In the genomic region with DNA sequence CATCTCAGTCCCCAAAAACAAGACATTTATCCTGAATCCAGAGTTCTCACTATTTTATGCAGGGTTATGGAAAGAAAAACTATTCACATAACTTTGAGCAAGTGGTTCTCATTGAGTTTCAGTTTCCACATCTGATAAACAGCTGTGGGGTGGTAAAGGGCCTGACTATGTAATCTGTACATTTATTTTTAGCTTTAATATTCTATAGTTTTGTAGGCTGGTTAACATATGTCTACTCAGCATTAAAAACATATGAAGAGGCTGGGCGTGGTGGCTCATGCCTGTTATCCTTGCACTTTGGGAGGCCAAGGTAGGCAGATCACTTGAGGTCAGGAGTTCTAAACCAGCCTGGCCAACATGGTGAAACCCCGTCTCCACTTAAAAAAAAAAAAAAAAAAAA, we compare ENCODE assay signal across 23 cellular contexts.
"Had no signal": no experiment of that assay in that cellular context is flagged by ENCODE, and none has a peak within 500 bp of the region (broad histone marks: within the 10 kb centered on the region; RNA-seq: fewer than 3 reads in every experiment).

No MANE protein-coding gene starts in this region.

- ATAC-seq: Panc1, PC-3, Right ventricle myocardium inferior, SK-N-SH treated with all-trans-retinoic acid at 6 μM for 48 hours had no signal

- H3K4me1 ChIP-seq: SJCRH30 had no signal

- H3K27ac ChIP-seq: SJCRH30 had no signal

- H3K36me3 ChIP-seq: MG63, SJCRH30 had no signal

- H3K27me3 ChIP-seq: MG63, SJCRH30 had no signal

- H3K4me3 ChIP-seq: MG63, SJCRH30 had no signal

- H3K9me3 ChIP-seq: MG63, SJCRH30 had no signal

- DNase-seq: Karpas-422; KG1; MG63; NCI-H1092 treated with DMSO at 0.1 percent for 48 hours; NCI-H1436; NCI-H187; NCI-H2029; NCI-H2081 treated with DMSO at 0.1 percent for 48 hours; NCI-H2171; NCI-H226; NCI-H446; NCI-H510A; NCI-H524 treated with DMSO at 0.1 percent for 48 hours; NCI-H69; NCI-H774; NK-92 treated with Interleukin-12 subunit alpha and Interleukin-12 subunit beta, amount 100 ng/mL, for 24 hours; PC-3; SHP77 treated with DMSO at 0.1 percent for 48 hours; SJCRH30; T-helper 2 cell had no signal
